ENCODE assay signal across 13 cellular contexts in genomic region chr10:102770108-102770482, GRCh38. TPM values are rescaled to one million over a fixed set of nuclear protein-coding genes. Genes with fewer than 3 reads are reported as not detected.
DNase-seq lines count a peak whose midpoint lies in the region; ATAC-seq and TF ChIP-seq lines count a peak whose summit lies in the region.
"Had no signal": no experiment of that assay in that cellular context is flagged by ENCODE, and none has a peak within 500 bp of the region (broad histone marks: within the 10 kb centered on the region; RNA-seq: fewer than 3 reads in every experiment).

No MANE protein-coding gene starts in this region.

- peaks cover 12% of the 10 kb centered on the region for H3K36me3 Mint-ChIP-seq in activated CD4-positive, alpha-beta T cell treated with anti-CD3 and anti-CD28 coated beads, Interleukin-2, amount 10 ng/mL, durations not matched to agents 24 days and 14 days (ENCODE audit: low read depth)
- peaks cover 14% of the 10 kb centered on the region for H3K36me3 Mint-ChIP-seq in T-helper 2 cell treated with Interferon-gamma antibody and Interleukin-4, amounts not matched to agents 5 μg/mL and 100 μg/mL, for 36 hours (ENCODE audit: low read depth)
- H3K36me3 Mint-ChIP-seq in immature natural killer cell = peaks cover 5 to 15% (median 7%) of the 10 kb centered on the region in 3 donors
- H3K36me3 Mint-ChIP-seq in stimulated activated effector memory CD8-positive, alpha-beta T cell treated with anti-CD3 and anti-CD28 coated beads, Interleukin-12 subunit alpha, Interleukin-12 subunit beta, amount 100 ng/mL, for 72 hours = peaks cover 31% of the 10 kb centered on the region

- ATAC-seq in stimulated activated effector memory CD8-positive, alpha-beta T cell treated with anti-CD3 and anti-CD28 coated beads, Interleukin-12 subunit alpha, Interleukin-12 subunit beta, amount 100 ng/mL, for 72 hours = peak; percentile 74
- ATAC-seq in GM18505 (IDR thresholded peaks at IDR 0.05; ENCODE audit: unreplicated experiment) = no peak
- ATAC-seq: naive thymus-derived CD4-positive, alpha-beta T cell had no signal

- H3K27me3 Mint-ChIP-seq in activated CD4-positive, alpha-beta T cell treated with anti-CD3 and anti-CD28 coated beads, Interleukin-2, amount 10 ng/mL, durations not matched to agents 24 days and 14 days = no peaks in the 10 kb centered on the region
- H3K27me3 Mint-ChIP-seq in T-helper 2 cell treated with Interferon-gamma antibody and Interleukin-4, amounts not matched to agents 5 μg/mL and 100 μg/mL, for 36 hours (ENCODE audit: low read depth) = no peaks in the 10 kb centered on the region
- H3K27me3 Mint-ChIP-seq in immature natural killer cell (ENCODE audit: low read depth in 3 of 3) = no peaks in the 10 kb centered on the region
- H3K27me3 Mint-ChIP-seq: naive thymus-derived CD4-positive, alpha-beta T cell had no signal

- TF ChIP-seq POLR2A in GM18505 (IDR thresholded peaks at IDR 0.05; ENCODE audit: borderline replicate concordance, extremely low read depth, insufficient read depth, insufficient read length) = no peak

- H3K4me1 ChIP-seq in effector memory CD4-positive, alpha-beta T cell (ENCODE audit: control insufficient read depth, insufficient read depth, low read length, poor library complexity, severe bottlenecking) = peaks cover 5% of the 10 kb centered on the region

- H3K9me3 Mint-ChIP-seq in activated CD4-positive, alpha-beta T cell treated with anti-CD3 and anti-CD28 coated beads, Interleukin-2, amount 10 ng/mL, durations not matched to agents 24 days and 14 days = no peaks in the 10 kb centered on the region
- H3K9me3 Mint-ChIP-seq in T-helper 2 cell treated with Interferon-gamma antibody and Interleukin-4, amounts not matched to agents 5 μg/mL and 100 μg/mL, for 36 hours = no peaks in the 10 kb centered on the region
- no peaks in the 10 kb centered on the region for H3K9me3 Mint-ChIP-seq in immature natural killer cell
- H3K9me3 Mint-ChIP-seq in stimulated activated effector memory CD8-positive, alpha-beta T cell treated with anti-CD3 and anti-CD28 coated beads, Interleukin-12 subunit alpha, Interleukin-12 subunit beta, amount 100 ng/mL, for 72 hours = no peaks in the 10 kb centered on the region
- H3K9me3 Mint-ChIP-seq: naive thymus-derived CD4-positive, alpha-beta T cell had no signal

- no peak for DNase-seq in activated CD4-positive, alpha-beta T cell treated with anti-CD3 and anti-CD28 coated beads, Interleukin-2, amount 10 ng/mL, durations not matched to agents 24 days and 14 days
- DNase-seq in activated CD4-positive, alpha-beta T cell treated with anti-CD3 and anti-CD28 coated beads, Interleukin-2, amount 50 U/mL, for 1 hour = no peak
- peak; percentile 43 for DNase-seq in T-helper 2 cell treated with Interferon-gamma antibody and Interleukin-4, amounts not matched to agents 5 μg/mL and 100 μg/mL, for 36 hours (ENCODE audit: low spot score)
- DNase-seq in immature natural killer cell = no peak
- no peak for DNase-seq in stimulated activated effector memory CD8-positive, alpha-beta T cell treated with anti-CD3 and anti-CD28 coated beads, Interleukin-12 subunit alpha, Interleukin-12 subunit beta, amount 100 ng/mL, for 72 hours (ENCODE audit: low spot score in 2 of 2)
- DNase-seq in effector memory CD4-positive, alpha-beta T cell = no peak
- DNase-seq in stimulated activated CD4-positive, alpha-beta T cell treated with anti-CD3 and anti-CD28 coated beads, Interleukin-2, amount 100 ng/mL, for 48 hours = no peak
- DNase-seq: dorsolateral prefrontal cortex; naive thymus-derived CD4-positive, alpha-beta T cell; NCI-H1417 treated with DMSO at 0.1 percent for 48 hours; NCI-H510A; upper lobe of left lung had no signal

- no peak overlapping the region for H3K27ac ChIP-seq in effector memory CD4-positive, alpha-beta T cell (ENCODE audit: insufficient read depth, low read length, poor library complexity, severe bottlenecking)

- H3K27me3 ChIP-seq in effector memory CD4-positive, alpha-beta T cell (replicated peaks; ENCODE audit: control insufficient read depth, insufficient read depth, low read length, poor library complexity, severe bottlenecking) = no peaks in the 10 kb centered on the region
- H3K27me3 ChIP-seq: dorsolateral prefrontal cortex, upper lobe of left lung had no signal

- H3K27ac Mint-ChIP-seq in activated CD4-positive, alpha-beta T cell treated with anti-CD3 and anti-CD28 coated beads, Interleukin-2, amount 10 ng/mL, durations not matched to agents 24 days and 14 days = peak overlapping the region; percentile 0
- H3K27ac Mint-ChIP-seq in T-helper 2 cell treated with Interferon-gamma antibody and Interleukin-4, amounts not matched to agents 5 μg/mL and 100 μg/mL, for 36 hours = peak overlapping the region; percentile 49
- H3K27ac Mint-ChIP-seq in immature natural killer cell = peak overlapping the region; percentile 8 to 65 (median 48)
- peak overlapping the region; percentile 77 for H3K27ac Mint-ChIP-seq in stimulated activated effector memory CD8-positive, alpha-beta T cell treated with anti-CD3 and anti-CD28 coated beads, Interleukin-12 subunit alpha, Interleukin-12 subunit beta, amount 100 ng/mL, for 72 hours

- H3K4me1 Mint-ChIP-seq in activated CD4-positive, alpha-beta T cell treated with anti-CD3 and anti-CD28 coated beads, Interleukin-2, amount 10 ng/mL, durations not matched to agents 24 days and 14 days = peaks cover 42% of the 10 kb centered on the region
- H3K4me1 Mint-ChIP-seq in T-helper 2 cell treated with Interferon-gamma antibody and Interleukin-4, amounts not matched to agents 5 μg/mL and 100 μg/mL, for 36 hours (ENCODE audit: low read depth) = peaks cover 43% of the 10 kb centered on the region
- peaks cover 53 to 72% of the 10 kb centered on the region in 2 donors for H3K4me1 Mint-ChIP-seq in immature natural killer cell
- peaks cover 63% of the 10 kb centered on the region for H3K4me1 Mint-ChIP-seq in stimulated activated effector memory CD8-positive, alpha-beta T cell treated with anti-CD3 and anti-CD28 coated beads, Interleukin-12 subunit alpha, Interleukin-12 subunit beta, amount 100 ng/mL, for 72 hours

- H3K4me3 Mint-ChIP-seq in activated CD4-positive, alpha-beta T cell treated with anti-CD3 and anti-CD28 coated beads, Interleukin-2, amount 10 ng/mL, durations not matched to agents 24 days and 14 days = no peak overlapping the region
- H3K4me3 Mint-ChIP-seq in T-helper 2 cell treated with Interferon-gamma antibody and Interleukin-4, amounts not matched to agents 5 μg/mL and 100 μg/mL, for 36 hours = peak overlapping the region; percentile 11
- no peak overlapping the region for H3K4me3 Mint-ChIP-seq in immature natural killer cell
- no peak overlapping the region for H3K4me3 Mint-ChIP-seq in stimulated activated effector memory CD8-positive, alpha-beta T cell treated with anti-CD3 and anti-CD28 coated beads, Interleukin-12 subunit alpha, Interleukin-12 subunit beta, amount 100 ng/mL, for 72 hours

- H3K4me3 ChIP-seq in effector memory CD4-positive, alpha-beta T cell (ENCODE audit: insufficient read depth, low read depth, low read length, poor library complexity, severe bottlenecking) = no peak overlapping the region
- H3K4me3 ChIP-seq: dorsolateral prefrontal cortex, upper lobe of left lung had no signal

- H3K9me3 ChIP-seq in effector memory CD4-positive, alpha-beta T cell (ENCODE audit: control insufficient read depth, low read length) = no peaks in the 10 kb centered on the region
- H3K9me3 ChIP-seq: upper lobe of left lung had no signal

- intact Hi-C loops in activated CD4-positive, alpha-beta T cell treated with anti-CD3 and anti-CD28 coated beads, Interleukin-2, amount 10 ng/mL, durations not matched to agents 24 days and 14 days (cut with micrococcal nuclease) = loop anchor here (5.0 kb wide), 1 partner anchor 42 kb away; no protein-coding TSS in a partner anchor

- H3K36me3 ChIP-seq in effector memory CD4-positive, alpha-beta T cell (ENCODE audit: control insufficient read depth, insufficient read depth, low read length) = no peaks in the 10 kb centered on the region

RNA-seq across cellular contexts. Expression of gene WBP1L, which starts 26.3 kb away (rescaled TPM):
- total RNA-seq in activated CD4-positive, alpha-beta T cell treated with anti-CD3 and anti-CD28 coated beads, Interleukin-2, amount 10 ng/mL, durations not matched to agents 24 days and 14 days = 15.6 and 15.8 TPM in 2 replicates
- 10 to 100 TPM; 34.1 to 53.1 (median 35.2) TPM for polyA plus RNA-seq in immature natural killer cell

RNA-seq across cellular contexts. Expression of gene SFXN2, which starts 55.7 kb away (rescaled TPM):
- 38.7 TPM in 2 replicates for total RNA-seq in activated CD4-positive, alpha-beta T cell treated with anti-CD3 and anti-CD28 coated beads, Interleukin-2, amount 10 ng/mL, durations not matched to agents 24 days and 14 days
- polyA plus RNA-seq in immature natural killer cell = 1 to 10 TPM; 4.9 to 9.6 (median 7.9) TPM

RNA-seq across cellular contexts. Expression of gene ARL3, which starts 55.9 kb away (rescaled TPM):
- 6.3 and 6.4 TPM in 2 replicates for total RNA-seq in activated CD4-positive, alpha-beta T cell treated with anti-CD3 and anti-CD28 coated beads, Interleukin-2, amount 10 ng/mL, durations not matched to agents 24 days and 14 days
- 1 to 10 TPM; 2.6 to 3.9 (median 3.6) TPM for polyA plus RNA-seq in immature natural killer cell

Comparison
In these comparisons a context has a peak if more than half of its experiments do, and no peak if none do; other contexts are left out.
1. H3K27ac Mint-ChIP-seq: peak in every context shown above with its lines; median percentile 77 in stimulated activated effector memory CD8-positive, alpha-beta T cell treated with anti-CD3 and anti-CD28 coated beads, Interleukin-12 subunit alpha, Interleukin-12 subunit beta, amount 100 ng/mL, for 72 hours; 49 in T-helper 2 cell treated with Interferon-gamma antibody and Interleukin-4, amounts not matched to agents 5 μg/mL and 100 μg/mL, for 36 hours; 48 in immature natural killer cell; 0 in activated CD4-positive, alpha-beta T cell treated with anti-CD3 and anti-CD28 coated beads, Interleukin-2, amount 10 ng/mL, durations not matched to agents 24 days and 14 days.